8 cellular contexts compared by ENCODE assay signal in the genomic region with DNA sequence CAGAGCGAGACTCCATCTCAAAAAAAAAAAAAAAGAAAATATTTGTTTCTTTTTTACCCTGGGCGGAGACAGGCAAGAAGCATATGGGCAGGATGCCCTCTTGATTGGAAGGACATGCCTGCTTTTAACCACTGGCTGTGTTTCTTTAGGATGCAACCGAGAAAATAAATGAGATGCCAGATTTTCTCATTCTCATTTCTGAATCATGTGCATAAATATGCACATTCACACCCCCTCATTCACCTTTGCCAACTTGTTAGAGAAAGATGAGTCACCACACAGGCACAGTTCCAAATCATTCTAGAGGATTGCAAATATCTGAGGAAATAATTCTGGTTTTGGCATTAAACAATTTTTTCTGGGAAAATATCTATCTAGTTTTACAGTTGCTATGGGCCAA. TPM values are rescaled to one million over a fixed set of nuclear protein-coding genes. Genes with fewer than 3 reads are reported as not detected.
DNase-seq lines count a peak whose midpoint lies in the region; ATAC-seq and TF ChIP-seq lines count a peak whose summit lies in the region.
"Had no signal": no experiment of that assay in that cellular context is flagged by ENCODE, and none has a peak within 500 bp of the region (broad histone marks: within the 10 kb centered on the region; RNA-seq: fewer than 3 reads in every experiment).

No MANE protein-coding gene starts in this region.

- H3K36me3 ChIP-seq in heart right ventricle (no peaks in the 10 kb centered on the region), suprapubic skin (no peaks in the 10 kb centered on the region)
- H3K36me3 ChIP-seq: cardiac muscle cell had no signal

- H3K4me3 ChIP-seq in HFF-Myc (replicated peaks; ENCODE audit: low read depth, low read length), result no peak overlapping the region
- H3K4me3 ChIP-seq in heart right ventricle, result no peak overlapping the region
- H3K4me3 ChIP-seq in suprapubic skin, result no peak overlapping the region
- H3K4me3 ChIP-seq: cardiac muscle cell had no signal

- peak; percentile 91 for DNase-seq in HFF-Myc (ENCODE audit: extremely low read depth, low read depth)
- peak in 1 of 2 donors; percentile 57 for DNase-seq in heart right ventricle
- no peak for DNase-seq in suprapubic skin (ENCODE audit: low spot score in 2 of 2)
- DNase-seq in DMS79 (lab: John Stamatoyannopoulos, UW), result no peak
- no peak for DNase-seq in medulla oblongata (ENCODE audit: extremely low spot score)

- 62 to 63% methylated on average over 2 to 3 of the region's 3 CpGs for WGBS in heart right ventricle, 2 donors
- 26% methylated on average over 3 of the region's 3 CpGs for WGBS in suprapubic skin

- H3K9me3 ChIP-seq in heart right ventricle (no peaks in the 10 kb centered on the region), suprapubic skin (no peaks in the 10 kb centered on the region)

- no peak for TF ChIP-seq EP300 in suprapubic skin (IDR thresholded peaks at IDR 0.05)

- no peak for TF ChIP-seq CTCF in HFF-Myc (IDR thresholded peaks at IDR 0.05; ENCODE audit: low read depth, low read length, missing control alignments)
- TF ChIP-seq CTCF in VCaP (conservative IDR thresholded peaks at IDR 0.05), result no peak
- no peak for TF ChIP-seq CTCF in heart right ventricle (IDR thresholded peaks at IDR 0.05)
- no peak for TF ChIP-seq CTCF in suprapubic skin (IDR thresholded peaks at IDR 0.05)

- peaks cover 0 to 5% (median 0%) of the 10 kb centered on the region in 9 donors for H3K4me1 ChIP-seq in heart right ventricle
- peaks cover 14% of the 10 kb centered on the region for H3K4me1 ChIP-seq in suprapubic skin

- no peaks in the 10 kb centered on the region for H3K27me3 ChIP-seq in heart right ventricle
- H3K27me3 ChIP-seq in suprapubic skin, result no peaks in the 10 kb centered on the region
- H3K27me3 ChIP-seq: cardiac muscle cell had no signal

- TF ChIP-seq POLR2A in suprapubic skin (IDR thresholded peaks at IDR 0.05), result no peak

- H3K27ac ChIP-seq in VCaP (peak overlapping the region; percentile 34; the same call in 1 of the 2 replicates), heart right ventricle (peak overlapping the region in 3 of 10 donors; percentile 3 to 34 (median 5)), suprapubic skin (peak overlapping the region; percentile 28)
- H3K27ac ChIP-seq: cardiac muscle cell had no signal

- ATAC-seq in heart right ventricle (peak in 7 of 8 donors; percentile 38 to 72 (median 50)), HG03039 (IDR thresholded peaks at IDR 0.05; ENCODE audit: unreplicated experiment) (no peak)

- intact Hi-C loops in heart right ventricle (cut with DNase I), result no loop called here

RNA-seq across cellular contexts. Expression of gene LIPH, which starts 3.3 kb away (rescaled TPM):
- total RNA-seq in heart right ventricle, result 1 to 10 TPM in 1 of 10 donors, under 1 TPM in 9; 0.12 to 1.7 (median 0.42) TPM
- polyA plus RNA-seq in heart right ventricle, result not detected
- 10 to 100 TPM; 10.6 to 18.3 (median 14.7) TPM for total RNA-seq in suprapubic skin

RNA-seq across cellular contexts. Expression of gene SENP2, which starts 37.0 kb away (rescaled TPM):
- total RNA-seq in heart right ventricle (10 to 100 TPM; 26.6 to 46.5 (median 39.0) TPM), suprapubic skin (10 to 100 TPM; 23.1 to 34.2 (median 28.1) TPM)
- polyA plus RNA-seq in heart right ventricle, result 1 to 10 TPM; 7.9 to 8.0 TPM

RNA-seq across cellular contexts. Expression of gene TMEM41A, which starts 50.3 kb away (rescaled TPM):
- total RNA-seq in heart right ventricle (10 to 100 TPM in 8 of 10 donors, 1 to 10 TPM in 2; 8.8 to 12.7 (median 11.5) TPM), suprapubic skin (10 to 100 TPM; 36.4 to 42.8 (median 36.7) TPM)
- polyA plus RNA-seq in heart right ventricle, result 1 to 10 TPM; 8.7 to 9.4 TPM

Comparison
In these comparisons a context has a peak if more than half of its experiments do, and no peak if none do; other contexts are left out.
1. RNA of gene LIPH, which starts 3.3 kb away (total RNA-seq): 10.6 to 18.3 TPM in suprapubic skin; 0.12 to 1.7 TPM in heart right ventricle; every median in the first group is over 4 times any median in the second.